In genomic region chr2:85180322-85181092, GRCh38 we compare ENCODE assay signal across 2 cellular contexts.
A peak's percentile ranks its signal among the peaks of the same experiment; 100 is the strongest.
TF ChIP-seq lines count a peak whose summit lies in the region.

No MANE protein-coding gene starts in this region.

TF ChIP-seq in liver, 16 proteins besides CTCF, POLR2A, EP300 and RAD21 (continued from another document):
- TF ChIP-seq EGR1 (IDR thresholded peaks at IDR 0.05; ENCODE audit: low read depth in 2 of 2) (no peak), NR2F2 (IDR thresholded peaks at IDR 0.05) (peak; percentile 50)

TF ChIP-seq in HepG2, 621 proteins besides CTCF, POLR2A, EP300 and RAD21 (continued from another document):
- TF ChIP-seq, protein P1, sequence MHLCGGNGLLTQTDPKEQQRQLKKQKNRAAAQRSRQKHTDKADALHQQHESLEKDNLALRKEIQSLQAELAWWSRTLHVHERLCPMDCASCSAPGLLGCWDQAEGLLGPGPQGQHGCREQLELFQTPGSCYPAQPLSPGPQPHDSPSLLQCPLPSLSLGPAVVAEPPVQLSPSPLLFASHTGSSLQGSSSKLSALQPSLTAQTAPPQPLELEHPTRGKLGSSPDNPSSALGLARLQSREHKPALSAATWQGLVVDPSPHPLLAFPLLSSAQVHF (CRISPR knock-in tag; IDR thresholded peaks at IDR 0.05): no peak
- TF ChIP-seq ZNF556 (CRISPR knock-in tag; IDR thresholded peaks at IDR 0.05; ENCODE audit: borderline replicate concordance) (no peak), ZNF101 (CRISPR knock-in tag; IDR thresholded peaks at IDR 0.05; ENCODE audit: borderline replicate concordance, low read depth) (no peak), PPARG (CRISPR knock-in tag; conservative IDR thresholded peaks at IDR 0.05) (no peak), ZBTB7A (CRISPR knock-in tag; IDR thresholded peaks at IDR 0.05) (no peak), CREM (IDR thresholded peaks at IDR 0.05) (no peak), CREM (CRISPR knock-in tag; IDR thresholded peaks at IDR 0.05) (no peak), EED (CRISPR knock-in tag; IDR thresholded peaks at IDR 0.05) (no peak), ZNF264 (CRISPR knock-in tag; IDR thresholded peaks at IDR 0.05) (no peak)
